Comparison of ENCODE assay signal across 1 cellular context in the genomic region with DNA sequence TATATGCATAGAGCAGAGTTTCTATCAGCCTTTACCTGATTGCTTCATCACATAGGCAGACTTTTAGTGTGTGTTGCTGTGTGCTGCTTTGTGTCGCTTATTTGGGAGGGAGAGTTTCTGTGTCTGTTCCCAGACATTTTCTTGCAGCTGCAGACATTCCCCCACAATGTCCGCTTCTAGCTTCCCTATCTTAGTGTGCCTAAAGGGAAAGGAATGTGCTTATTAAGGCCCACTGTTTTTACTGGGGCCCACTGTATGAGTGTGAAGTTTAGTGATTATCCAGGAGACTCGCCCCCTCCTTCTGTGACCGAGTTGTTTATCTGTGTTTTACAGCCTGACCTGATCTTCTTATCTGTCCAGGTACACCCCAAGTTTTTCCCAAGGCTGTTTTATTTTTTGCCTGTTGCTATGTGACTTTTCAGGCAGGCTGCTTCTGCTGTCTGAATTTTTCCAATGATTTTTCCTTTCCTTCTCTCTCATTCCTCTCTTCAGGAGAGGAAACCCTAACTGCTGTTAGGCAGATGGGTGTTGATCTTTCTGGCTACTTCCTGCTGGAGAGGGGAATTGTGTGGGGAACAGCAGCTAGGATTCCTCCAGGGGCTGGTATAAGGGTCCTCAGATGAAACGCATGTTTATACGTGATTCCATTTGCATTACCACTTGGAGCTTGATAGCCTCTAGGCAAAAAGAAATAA.
TF ChIP-seq lines count a peak whose summit lies in the region.

No MANE protein-coding gene starts in this region.

TF ChIP-seq in K562, 482 proteins besides CTCF, POLR2A, EP300 and RAD21 (continued from another document):
- TF ChIP-seq, protein P1, sequence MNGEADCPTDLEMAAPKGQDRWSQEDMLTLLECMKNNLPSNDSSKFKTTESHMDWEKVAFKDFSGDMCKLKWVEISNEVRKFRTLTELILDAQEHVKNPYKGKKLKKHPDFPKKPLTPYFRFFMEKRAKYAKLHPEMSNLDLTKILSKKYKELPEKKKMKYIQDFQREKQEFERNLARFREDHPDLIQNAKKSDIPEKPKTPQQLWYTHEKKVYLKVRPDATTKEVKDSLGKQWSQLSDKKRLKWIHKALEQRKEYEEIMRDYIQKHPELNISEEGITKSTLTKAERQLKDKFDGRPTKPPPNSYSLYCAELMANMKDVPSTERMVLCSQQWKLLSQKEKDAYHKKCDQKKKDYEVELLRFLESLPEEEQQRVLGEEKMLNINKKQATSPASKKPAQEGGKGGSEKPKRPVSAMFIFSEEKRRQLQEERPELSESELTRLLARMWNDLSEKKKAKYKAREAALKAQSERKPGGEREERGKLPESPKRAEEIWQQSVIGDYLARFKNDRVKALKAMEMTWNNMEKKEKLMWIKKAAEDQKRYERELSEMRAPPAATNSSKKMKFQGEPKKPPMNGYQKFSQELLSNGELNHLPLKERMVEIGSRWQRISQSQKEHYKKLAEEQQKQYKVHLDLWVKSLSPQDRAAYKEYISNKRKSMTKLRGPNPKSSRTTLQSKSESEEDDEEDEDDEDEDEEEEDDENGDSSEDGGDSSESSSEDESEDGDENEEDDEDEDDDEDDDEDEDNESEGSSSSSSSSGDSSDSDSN (IDR thresholded peaks at IDR 0.05; ENCODE audit: borderline replicate concordance in 1 of 2, low read depth in 2 of 2, low read length in 2 of 2): no peak
- no peak for TF ChIP-seq ZZZ3 (IDR thresholded peaks at IDR 0.05)
- TF ChIP-seq TAL1 (IDR thresholded peaks at IDR 0.05): peak; percentile 90
- TF ChIP-seq, protein P2, sequence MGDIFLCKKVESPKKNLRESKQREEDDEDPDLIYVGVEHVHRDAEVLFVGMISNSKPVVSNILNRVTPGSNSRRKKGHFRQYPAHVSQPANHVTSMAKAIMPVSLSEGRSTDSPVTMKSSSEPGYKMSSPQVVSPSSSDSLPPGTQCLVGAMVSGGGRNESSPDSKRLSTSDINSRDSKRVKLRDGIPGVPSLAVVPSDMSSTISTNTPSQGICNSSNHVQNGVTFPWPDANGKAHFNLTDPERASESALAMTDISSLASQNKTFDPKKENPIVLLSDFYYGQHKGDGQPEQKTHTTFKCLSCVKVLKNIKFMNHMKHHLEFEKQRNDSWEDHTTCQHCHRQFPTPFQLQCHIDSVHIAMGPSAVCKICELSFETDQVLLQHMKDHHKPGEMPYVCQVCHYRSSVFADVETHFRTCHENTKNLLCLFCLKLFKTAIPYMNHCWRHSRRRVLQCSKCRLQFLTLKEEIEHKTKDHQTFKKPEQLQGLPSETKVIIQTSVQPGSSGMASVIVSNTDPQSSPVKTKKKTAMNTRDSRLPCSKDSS (IDR thresholded peaks at IDR 0.05; ENCODE audit: low read depth, partially characterized antibody): no peak
- no peak for TF ChIP-seq SPI1 (IDR thresholded peaks at IDR 0.05; ENCODE audit: borderline replicate concordance, low read depth, low read length)
- peak; percentile 71 to 84 for TF ChIP-seq TRIM24 (IDR thresholded peaks at IDR 0.05)
